Comparison of ENCODE assay signal across 8 cellular contexts in the genomic region with DNA sequence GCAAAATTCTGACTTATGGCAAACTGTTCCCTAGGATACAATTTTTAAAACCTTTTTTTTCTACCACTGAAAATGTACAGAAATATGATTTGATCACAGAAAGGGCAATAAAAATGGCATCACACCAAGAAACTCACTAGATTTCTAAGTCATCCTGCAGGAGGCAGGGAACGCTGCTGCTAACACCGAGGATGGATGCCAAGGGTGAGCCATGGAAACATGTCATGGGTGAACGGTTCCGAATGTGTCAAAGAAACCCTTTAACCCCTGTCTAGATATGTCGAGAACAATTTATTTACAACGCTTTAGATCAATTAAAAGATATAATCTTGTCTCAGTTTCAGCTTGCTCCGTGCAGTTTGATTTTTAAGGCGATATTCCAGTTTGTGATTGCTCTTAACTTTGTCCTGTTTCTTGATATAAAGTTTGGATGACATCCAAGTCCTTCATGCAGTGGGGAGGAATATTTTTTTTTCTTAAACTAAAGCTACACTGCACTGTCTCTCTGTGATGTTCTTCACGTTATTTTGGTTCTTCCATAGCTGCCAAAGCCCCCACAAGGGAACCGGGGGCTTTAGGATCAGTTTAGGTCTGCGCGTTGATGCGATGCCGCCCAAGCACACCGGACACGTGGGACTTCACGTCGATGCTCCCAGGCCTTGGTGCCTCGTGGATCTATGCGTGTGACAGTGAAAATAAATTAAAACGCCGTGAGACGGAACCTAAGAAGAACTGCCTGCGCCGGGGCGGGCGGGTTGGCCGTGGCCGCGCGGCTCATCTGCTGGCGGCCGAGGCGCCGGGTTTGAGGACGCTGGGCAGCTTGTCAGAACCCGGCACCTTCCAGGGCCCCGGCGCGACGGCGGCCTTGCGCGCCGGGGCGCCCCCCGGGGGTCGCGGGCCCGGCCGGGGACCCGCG.
DNase-seq lines count a peak whose midpoint lies in the region; ATAC-seq and TF ChIP-seq lines count a peak whose summit lies in the region.

No MANE protein-coding gene starts in this region.

- peaks cover 24 to 33% of the 10 kb centered on the region in 2 experiments for H3K4me1 Mint-ChIP-seq in H9
- peaks cover 3% of the 10 kb centered on the region for H3K4me1 Mint-ChIP-seq in activated T-helper 17 cell treated with anti-CD3 and anti-CD28 coated beads, Interleukin-2, amount 50 U/mL, for 72 hours
- peaks cover 29% of the 10 kb centered on the region for H3K4me1 Mint-ChIP-seq in progenitor cell of endocrine pancreas (ENCODE audit: low read depth)

- H3K4me3 Mint-ChIP-seq in H9, result peak overlapping the region; percentile 81 to 86
- peak overlapping the region; percentile 83 for H3K4me3 Mint-ChIP-seq in activated T-helper 17 cell treated with anti-CD3 and anti-CD28 coated beads, Interleukin-2, amount 50 U/mL, for 72 hours
- peak overlapping the region; percentile 82 for H3K4me3 Mint-ChIP-seq in progenitor cell of endocrine pancreas (ENCODE audit: low read depth)

- no CpG with 5 or more reads among the region's 53 CpGs for WGBS in H9 (ENCODE audit: extremely low coverage, insufficient read length, low lambda C conversion rate)

- H3K27ac ChIP-seq in H9 (ENCODE audit: insufficient read length, low read depth, low read length), result no peak overlapping the region

- H4K91ac ChIP-seq in H9 (ENCODE audit: insufficient read length, low read depth, low read length), result no peak overlapping the region

- H3K9me3 Mint-ChIP-seq in H9 (no peaks in the 10 kb centered on the region), progenitor cell of endocrine pancreas (ENCODE audit: low read depth) (no peaks in the 10 kb centered on the region)
- no peaks in the 10 kb centered on the region for H3K9me3 Mint-ChIP-seq in activated T-helper 17 cell treated with anti-CD3 and anti-CD28 coated beads, Interleukin-2, amount 50 U/mL, for 72 hours

- H3K27me3 Mint-ChIP-seq in H9 (ENCODE audit: low read depth) (peaks cover 15% of the 10 kb centered on the region), progenitor cell of endocrine pancreas (no peaks in the 10 kb centered on the region)
- peaks cover 6% of the 10 kb centered on the region for H3K27me3 Mint-ChIP-seq in activated T-helper 17 cell treated with anti-CD3 and anti-CD28 coated beads, Interleukin-2, amount 50 U/mL, for 72 hours

- no peak overlapping the region for H3K9ac ChIP-seq in H9 (ENCODE audit: extremely low read depth, insufficient read length, low read length)

- H3K27ac Mint-ChIP-seq in H9, result peak overlapping the region in 1 of 3 experiments; percentile 86; a peak in 1 of 7 replicates
- H3K27ac Mint-ChIP-seq in activated T-helper 17 cell treated with anti-CD3 and anti-CD28 coated beads, Interleukin-2, amount 50 U/mL, for 72 hours, result peak overlapping the region; percentile 69
- peak overlapping the region; percentile 96 for H3K27ac Mint-ChIP-seq in progenitor cell of endocrine pancreas

- H3K23ac ChIP-seq in H9 (ENCODE audit: insufficient read length, low read depth, low read length), result no peak overlapping the region

- peaks cover 2% of the 10 kb centered on the region; the same call in 1 of the 2 replicates for H3K27me3 ChIP-seq in H9 (ENCODE audit: insufficient read depth, low read length)

- no peak overlapping the region for H2BK20ac ChIP-seq in H9 (ENCODE audit: low read depth, low read length, poor library complexity, severe bottlenecking)

- no peak overlapping the region for H4K5ac ChIP-seq in H9 (ENCODE audit: insufficient read length, low read depth, low read length)

- peak; percentile 2 for ATAC-seq in activated T-helper 17 cell treated with anti-CD3 and anti-CD28 coated beads, Interleukin-2, amount 50 U/mL, for 72 hours (replicated peaks)
- ATAC-seq in Right ventricle myocardium superior (ENCODE audit: poor library complexity), result peak; percentile 38

- H3K56ac ChIP-seq in H9 (ENCODE audit: insufficient read length, low read depth, low read length), result no peak overlapping the region

- no peak overlapping the region for H2AFZ ChIP-seq in H9 (ENCODE audit: low read length)

- no peak overlapping the region for H2BK15ac ChIP-seq in H9 (ENCODE audit: low read depth, low read length)

- H3K36me3 Mint-ChIP-seq in H9 (ENCODE audit: insufficient read depth in 1 of 3, low read depth in 3 of 3), result no peaks in the 10 kb centered on the region
- H3K36me3 Mint-ChIP-seq in activated T-helper 17 cell treated with anti-CD3 and anti-CD28 coated beads, Interleukin-2, amount 50 U/mL, for 72 hours (ENCODE audit: low read depth), result no peaks in the 10 kb centered on the region
- no peaks in the 10 kb centered on the region for H3K36me3 Mint-ChIP-seq in progenitor cell of endocrine pancreas (ENCODE audit: insufficient read depth)

- TF ChIP-seq CTCF in H9 (conservative IDR thresholded peaks at IDR 0.05) (no peak), progenitor cell of endocrine pancreas (IDR thresholded peaks at IDR 0.05; ENCODE audit: unreplicated experiment) (no peak)

- no peak overlapping the region for H3K4ac ChIP-seq in H9 (ENCODE audit: low read depth, low read length)

- no peak overlapping the region for H2BK5ac ChIP-seq in H9 (ENCODE audit: insufficient read length, low read length)

- no peak overlapping the region for H3K14ac ChIP-seq in H9 (ENCODE audit: insufficient read depth, low read length)

- H2BK12ac ChIP-seq in H9 (ENCODE audit: insufficient read length, low read depth, low read length), result no peak overlapping the region

- H3K18ac ChIP-seq in H9 (ENCODE audit: insufficient read length, low read depth, low read length), result no peak overlapping the region

- no peaks in the 10 kb centered on the region for H3K79me1 ChIP-seq in H9 (ENCODE audit: insufficient read depth, low read depth, low read length, poor library complexity, severe bottlenecking)

- DNase-seq in DMS 273 (lab: John Stamatoyannopoulos, UW; ENCODE audit: unreplicated experiment), result peak; percentile 92
- no peak for DNase-seq in H9
- DNase-seq in NCI-H1694 treated with DMSO at 0.1 percent for 48 hours (lab: John Stamatoyannopoulos, UW), result peak; percentile 38
- DNase-seq in Right ventricle myocardium superior, result peak; percentile 55
- no peak for DNase-seq in progenitor cell of endocrine pancreas (ENCODE audit: low spot score, unreplicated experiment)
- DNase-seq in NK-92 (lab: John Stamatoyannopoulos, UW; ENCODE audit: unreplicated experiment), result no peak
- DNase-seq in activated effector memory CD4-positive, alpha-beta T cell treated with Interleukin-2 at 50 U/mL for 16 hours, result no peak

- H4K20me1 ChIP-seq in H9 (ENCODE audit: control insufficient read depth, insufficient read depth, insufficient read length), result no peaks in the 10 kb centered on the region

- no peak overlapping the region for H4K8ac ChIP-seq in H9 (replicated peaks; ENCODE audit: insufficient read length, low read depth, low read length)

- H2AK5ac ChIP-seq in H9 (ENCODE audit: insufficient read length, low read length), result no peak overlapping the region

- intact Hi-C loops in Right ventricle myocardium superior (cut with DNase I), result no loop called here

- H3K79me2 ChIP-seq in H9 (ENCODE audit: insufficient read depth, low read length), result no peaks in the 10 kb centered on the region

- H3K4me2 ChIP-seq in H9 (ENCODE audit: insufficient read depth, insufficient read length, low read length), result peak overlapping the region; percentile 49

- H3T11ph ChIP-seq in H9 (ENCODE audit: low read length), result no peak overlapping the region

- H2BK120ac ChIP-seq in H9 (ENCODE audit: low read depth, low read length, poor library complexity, severe bottlenecking), result no peak overlapping the region

- H3K4me1 ChIP-seq in H9 (ENCODE audit: insufficient read depth, low read length), result no peaks in the 10 kb centered on the region

- H3K23me2 ChIP-seq in H9 (ENCODE audit: insufficient read length, low read depth, low read length, poor library complexity, severe bottlenecking), result peaks cover 3% of the 10 kb centered on the region

- no peaks in the 10 kb centered on the region for H3K9me3 ChIP-seq in H9 (ENCODE audit: control insufficient read depth, low read depth, low read length)

Comparison
In these comparisons a context has a peak if more than half of its experiments do, and no peak if none do; other contexts are left out.
1. DNase-seq: peak in DMS 273 (single experiment), NCI-H1694 treated with DMSO at 0.1 percent for 48 hours (single experiment) and Right ventricle myocardium superior (single experiment); none in H9 (single experiment), progenitor cell of endocrine pancreas (single experiment), NK-92 (single experiment) and activated effector memory CD4-positive, alpha-beta T cell treated with Interleukin-2 at 50 U/mL for 16 hours (single experiment).
2. Peak in every context shown above with its lines, with median percentiles within 50 percentile points of each other: H3K4me3 Mint-ChIP-seq.